Comparison of ENCODE assay signal across 14 cellular contexts in genomic region chr20:10185741-10186558, GRCh38. TPM values are rescaled to one million over a fixed set of nuclear protein-coding genes. Genes with fewer than 3 reads are reported as not detected.
DNase-seq lines count a peak whose midpoint lies in the region; ATAC-seq, FAIRE-seq and TF ChIP-seq lines count a peak whose summit lies in the region.
"Had no signal": no experiment of that assay in that cellular context is flagged by ENCODE, and none has a peak within 500 bp of the region (broad histone marks: within the 10 kb centered on the region; RNA-seq: fewer than 3 reads in every experiment).

No MANE protein-coding gene starts in this region.

- no peaks in the 10 kb centered on the region for H3K79me2 ChIP-seq in GM23338 (replicated peaks; ENCODE audit: insufficient read depth)
- H3K79me2 ChIP-seq: parathyroid adenoma had no signal

- no peaks in the 10 kb centered on the region for H3K27me3 Mint-ChIP-seq in GM23338 (ENCODE audit: insufficient read depth, low read depth, poor library complexity)
- H3K27me3 Mint-ChIP-seq: activated T-cell treated with anti-CD3 and anti-CD28 coated beads, Interleukin-2, amount 50 U/mL, for 24 hours had no signal

- no peaks in the 10 kb centered on the region for H3K36me3 Mint-ChIP-seq in GM23338 (ENCODE audit: low read depth)

- H4K20me1 ChIP-seq in GM23338 (replicated peaks; ENCODE audit: insufficient read depth), result no peaks in the 10 kb centered on the region

- no peak overlapping the region for H3K4me2 ChIP-seq in GM23338

- no peak for FAIRE-seq in D721Med (lab: Jason Lieb, UNC)
- FAIRE-seq: frontal cortex had no signal

- H3K4me3 ChIP-seq in GM23338, result no peak overlapping the region
- H3K4me3 ChIP-seq: cardiac muscle cell, lower lobe of right lung, thoracic aorta had no signal

- H3F3A ChIP-seq in GM23338 (replicated peaks; ENCODE audit: low read depth), result no peaks in the 10 kb centered on the region

- no peak overlapping the region for H3K4me3 Mint-ChIP-seq in GM23338
- H3K4me3 Mint-ChIP-seq: activated T-cell treated with anti-CD3 and anti-CD28 coated beads, Interleukin-2, amount 50 U/mL, for 24 hours had no signal

- no peaks in the 10 kb centered on the region for H3K36me3 ChIP-seq in GM23338 (ENCODE audit: insufficient read depth)
- H3K36me3 ChIP-seq: cardiac muscle cell, lower lobe of right lung, thoracic aorta had no signal

- H3K4me1 ChIP-seq in GM23338 (ENCODE audit: insufficient read depth), result no peaks in the 10 kb centered on the region
- H3K4me1 ChIP-seq: lower lobe of right lung, parathyroid adenoma had no signal

- H2AFZ ChIP-seq in GM23338, result no peak overlapping the region
- H2AFZ ChIP-seq: parathyroid adenoma had no signal

- no peak overlapping the region for H3K27ac Mint-ChIP-seq in GM23338
- H3K27ac Mint-ChIP-seq: activated T-cell treated with anti-CD3 and anti-CD28 coated beads, Interleukin-2, amount 50 U/mL, for 24 hours had no signal

- no peak for ATAC-seq in GM23338
- ATAC-seq: lower lobe of right lung had no signal

- no peaks in the 10 kb centered on the region for H3K27me3 ChIP-seq in GM23338 (ENCODE audit: insufficient read depth)
- H3K27me3 ChIP-seq: cardiac muscle cell had no signal

- TF ChIP-seq CTCF in GM23338 (conservative IDR thresholded peaks at IDR 0.05; ENCODE audit: low read depth in 2 of 2), result no peak
- TF ChIP-seq CTCF in D721Med (IDR thresholded peaks at IDR 0.05; ENCODE audit: insufficient read depth, missing control alignments), result no peak

- no peaks in the 10 kb centered on the region for H3K4me1 Mint-ChIP-seq in GM23338

- H3K27ac ChIP-seq in epithelial cell of prostate (peak overlapping the region; percentile 25), GM23338 (ENCODE audit: low read depth) (no peak overlapping the region)
- H3K27ac ChIP-seq: cardiac muscle cell, lower lobe of right lung, parathyroid adenoma, thoracic aorta had no signal

- no peaks in the 10 kb centered on the region; the same call in 2 of the 3 replicates for H3K9me3 Mint-ChIP-seq in GM23338

- DNase-seq in HuH-7 (ENCODE audit: low spot score), result peak; percentile 38
- DNase-seq in NCI-H510A (lab: John Stamatoyannopoulos, UW), result peak; percentile 39
- peak; percentile 48 for DNase-seq in epithelial cell of prostate (ENCODE audit: low read depth, low spot score)
- DNase-seq in putamen (ENCODE audit: low spot score), result peak; percentile 31
- no peak for DNase-seq in GM23338 (ENCODE audit: low spot score)
- DNase-seq in stimulated activated naive CD4-positive, alpha-beta T cell treated with Interleukin-2 at 50 U/mL for 16 hours (lab: John Stamatoyannopoulos, UW), result no peak
- DNase-seq in D721Med (ENCODE audit: insufficient read length, low spot score), result no peak
- no peak for DNase-seq in NOMO-1 (lab: John Stamatoyannopoulos, UW; ENCODE audit: unreplicated experiment in 2 of 2)
- DNase-seq: activated T-cell treated with anti-CD3 and anti-CD28 coated beads, Interleukin-2, amount 50 U/mL, for 24 hours; lower lobe of right lung had no signal

- 0 out of 2 replicates have a peak, but pooled peaks cover 12% of the 10 kb centered on the region for H3K9me2 ChIP-seq in GM23338 (ENCODE audit: insufficient read depth)

TF ChIP-seq in GM23338, 12 proteins besides CTCF, POLR2A, EP300 and RAD21 (continues in another document):
- TF ChIP-seq JUNB (IDR thresholded peaks at IDR 0.05; ENCODE audit: unreplicated experiment), result no peak
- TF ChIP-seq EZH2phosphoT487 (IDR thresholded peaks at IDR 0.05; ENCODE audit: unreplicated experiment), result no peak
- no peak for TF ChIP-seq EZH2 (IDR thresholded peaks at IDR 0.05; ENCODE audit: low read depth, unreplicated experiment)
- TF ChIP-seq POLR2AphosphoS5 (IDR thresholded peaks at IDR 0.05; ENCODE audit: low read depth), result no peak
- TF ChIP-seq ZNF331 (CRISPR knock-in tag; IDR thresholded peaks at IDR 0.05; ENCODE audit: low read depth), result no peak
- TF ChIP-seq STAT1 (IDR thresholded peaks at IDR 0.05; ENCODE audit: unreplicated experiment), result no peak
- no peak for TF ChIP-seq NANOG (IDR thresholded peaks at IDR 0.05; ENCODE audit: borderline replicate concordance)
- no peak for TF ChIP-seq ZNF114 (CRISPR knock-in tag; IDR thresholded peaks at IDR 0.05)
- no peak for TF ChIP-seq CREB1 (CRISPR knock-in tag; IDR thresholded peaks at IDR 0.05; ENCODE audit: low read depth)
- TF ChIP-seq, protein P1, sequence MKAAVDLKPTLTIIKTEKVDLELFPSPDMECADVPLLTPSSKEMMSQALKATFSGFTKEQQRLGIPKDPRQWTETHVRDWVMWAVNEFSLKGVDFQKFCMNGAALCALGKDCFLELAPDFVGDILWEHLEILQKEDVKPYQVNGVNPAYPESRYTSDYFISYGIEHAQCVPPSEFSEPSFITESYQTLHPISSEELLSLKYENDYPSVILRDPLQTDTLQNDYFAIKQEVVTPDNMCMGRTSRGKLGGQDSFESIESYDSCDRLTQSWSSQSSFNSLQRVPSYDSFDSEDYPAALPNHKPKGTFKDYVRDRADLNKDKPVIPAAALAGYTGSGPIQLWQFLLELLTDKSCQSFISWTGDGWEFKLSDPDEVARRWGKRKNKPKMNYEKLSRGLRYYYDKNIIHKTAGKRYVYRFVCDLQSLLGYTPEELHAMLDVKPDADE (IDR thresholded peaks at IDR 0.05), result no peak
- TF ChIP-seq, protein P2, sequence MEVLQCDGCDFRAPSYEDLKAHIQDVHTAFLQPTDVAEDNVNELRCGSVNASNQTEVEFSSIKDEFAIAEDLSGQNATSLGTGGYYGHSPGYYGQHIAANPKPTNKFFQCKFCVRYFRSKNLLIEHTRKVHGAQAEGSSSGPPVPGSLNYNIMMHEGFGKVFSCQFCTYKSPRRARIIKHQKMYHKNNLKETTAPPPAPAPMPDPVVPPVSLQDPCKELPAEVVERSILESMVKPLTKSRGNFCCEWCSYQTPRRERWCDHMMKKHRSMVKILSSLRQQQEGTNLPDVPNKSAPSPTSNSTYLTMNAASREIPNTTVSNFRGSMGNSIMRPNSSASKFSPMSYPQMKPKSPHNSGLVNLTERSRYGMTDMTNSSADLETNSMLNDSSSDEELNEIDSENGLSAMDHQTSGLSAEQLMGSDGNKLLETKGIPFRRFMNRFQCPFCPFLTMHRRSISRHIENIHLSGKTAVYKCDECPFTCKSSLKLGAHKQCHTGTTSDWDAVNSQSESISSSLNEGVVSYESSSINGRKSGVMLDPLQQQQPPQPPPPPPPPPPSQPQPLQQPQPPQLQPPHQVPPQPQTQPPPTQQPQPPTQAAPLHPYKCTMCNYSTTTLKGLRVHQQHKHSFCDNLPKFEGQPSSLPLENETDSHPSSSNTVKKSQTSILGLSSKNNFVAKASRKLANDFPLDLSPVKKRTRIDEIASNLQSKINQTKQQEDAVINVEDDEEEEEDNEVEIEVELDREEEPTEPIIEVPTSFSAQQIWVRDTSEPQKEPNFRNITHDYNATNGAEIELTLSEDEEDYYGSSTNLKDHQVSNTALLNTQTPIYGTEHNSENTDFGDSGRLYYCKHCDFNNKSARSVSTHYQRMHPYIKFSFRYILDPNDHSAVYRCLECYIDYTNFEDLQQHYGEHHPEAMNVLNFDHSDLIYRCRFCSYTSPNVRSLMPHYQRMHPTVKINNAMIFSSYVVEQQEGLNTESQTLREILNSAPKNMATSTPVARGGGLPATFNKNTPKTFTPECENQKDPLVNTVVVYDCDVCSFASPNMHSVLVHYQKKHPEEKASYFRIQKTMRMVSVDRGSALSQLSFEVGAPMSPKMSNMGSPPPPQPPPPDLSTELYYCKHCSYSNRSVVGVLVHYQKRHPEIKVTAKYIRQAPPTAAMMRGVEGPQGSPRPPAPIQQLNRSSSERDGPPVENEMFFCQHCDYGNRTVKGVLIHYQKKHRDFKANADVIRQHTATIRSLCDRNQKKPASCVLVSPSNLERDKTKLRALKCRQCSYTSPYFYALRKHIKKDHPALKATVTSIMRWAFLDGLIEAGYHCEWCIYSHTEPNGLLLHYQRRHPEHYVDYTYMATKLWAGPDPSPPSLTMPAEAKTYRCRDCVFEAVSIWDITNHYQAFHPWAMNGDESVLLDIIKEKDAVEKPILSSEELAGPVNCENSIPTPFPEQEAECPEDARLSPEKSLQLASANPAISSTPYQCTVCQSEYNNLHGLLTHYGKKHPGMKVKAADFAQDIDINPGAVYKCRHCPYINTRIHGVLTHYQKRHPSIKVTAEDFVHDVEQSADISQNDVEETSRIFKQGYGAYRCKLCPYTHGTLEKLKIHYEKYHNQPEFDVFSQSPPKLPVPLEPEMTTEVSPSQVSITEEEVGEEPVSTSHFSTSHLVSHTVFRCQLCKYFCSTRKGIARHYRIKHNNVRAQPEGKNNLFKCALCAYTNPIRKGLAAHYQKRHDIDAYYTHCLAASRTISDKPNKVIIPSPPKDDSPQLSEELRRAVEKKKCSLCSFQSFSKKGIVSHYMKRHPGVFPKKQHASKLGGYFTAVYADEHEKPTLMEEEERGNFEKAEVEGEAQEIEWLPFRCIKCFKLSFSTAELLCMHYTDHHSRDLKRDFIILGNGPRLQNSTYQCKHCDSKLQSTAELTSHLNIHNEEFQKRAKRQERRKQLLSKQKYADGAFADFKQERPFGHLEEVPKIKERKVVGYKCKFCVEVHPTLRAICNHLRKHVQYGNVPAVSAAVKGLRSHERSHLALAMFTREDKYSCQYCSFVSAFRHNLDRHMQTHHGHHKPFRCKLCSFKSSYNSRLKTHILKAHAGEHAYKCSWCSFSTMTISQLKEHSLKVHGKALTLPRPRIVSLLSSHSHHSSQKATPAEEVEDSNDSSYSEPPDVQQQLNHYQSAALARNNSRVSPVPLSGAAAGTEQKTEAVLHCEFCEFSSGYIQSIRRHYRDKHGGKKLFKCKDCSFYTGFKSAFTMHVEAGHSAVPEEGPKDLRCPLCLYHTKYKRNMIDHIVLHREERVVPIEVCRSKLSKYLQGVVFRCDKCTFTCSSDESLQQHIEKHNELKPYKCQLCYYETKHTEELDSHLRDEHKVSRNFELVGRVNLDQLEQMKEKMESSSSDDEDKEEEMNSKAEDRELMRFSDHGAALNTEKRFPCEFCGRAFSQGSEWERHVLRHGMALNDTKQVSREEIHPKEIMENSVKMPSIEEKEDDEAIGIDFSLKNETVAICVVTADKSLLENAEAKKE (CRISPR knock-in tag; IDR thresholded peaks at IDR 0.05), result no peak

RNA-seq across cellular contexts. Expression of gene SNAP25, which starts 32.7 kb away (rescaled TPM):
- total RNA-seq in GM23338 (2014; rRNA removed; shearing (Covaris generic)), result 0.78 and 1.3 TPM in 2 replicates
- 0.73 and 0.82 TPM in 2 replicates for polyA plus RNA-seq in GM23338 (2016; fragmentation: Nextera tagmentation; extraction: Ambion mirVana)

Comparison
In these comparisons a context has a peak if more than half of its experiments do, and no peak if none do; other contexts are left out.
1. DNase-seq: peak in HuH-7 (single experiment), NCI-H510A (single experiment), epithelial cell of prostate (single experiment) and putamen (single experiment); none in GM23338 (single experiment), stimulated activated naive CD4-positive, alpha-beta T cell treated with Interleukin-2 at 50 U/mL for 16 hours (single experiment), D721Med (single experiment) and NOMO-1 (0 of 2).